In genomic region chr10:110871236-110872084, GRCh38 we compare ENCODE assay signal across 1 cellular context.
TF ChIP-seq lines count a peak whose summit lies in the region.

PDCD4 (plus strand) TSS chr10:110871928; CDS start chr10:110876028, 4,100 bp downstream.

TF ChIP-seq in GM12878, 131 proteins besides CTCF, POLR2A, EP300 and RAD21 (continued from another document):
- 0 out of 2 replicates have a peak, but pooled peaks have one; percentile 19 for TF ChIP-seq MTA2 (IDR thresholded peaks at IDR 0.05; ENCODE audit: low read depth)
- 0 out of 2 replicates have a peak, but pooled peaks have one; percentile 43 for TF ChIP-seq CBFB (IDR thresholded peaks at IDR 0.05; ENCODE audit: low read depth)
- peak in 1 of 2 experiments; percentile 27; a peak in 1 of 4 replicates for TF ChIP-seq CEBPB (IDR thresholded peaks at IDR 0.05; ENCODE audit: borderline replicate concordance in 1 of 2, low read depth in 2 of 2, low read length in 2 of 2)
- 0 out of 2 replicates have a peak, but pooled peaks have one; percentile 13 for TF ChIP-seq CHD1 (IDR thresholded peaks at IDR 0.05; ENCODE audit: low read depth, low read length)
- TF ChIP-seq IRF3 (IDR thresholded peaks at IDR 0.05), result 0 out of 2 replicates have a peak, but pooled peaks have one; percentile 50
- peak; percentile 94 for TF ChIP-seq IKZF1 (conservative IDR thresholded peaks at IDR 0.05)
- TF ChIP-seq IKZF2 (IDR thresholded peaks at IDR 0.05), result peak; percentile 93 to 94
- TF ChIP-seq EED (IDR thresholded peaks at IDR 0.05; ENCODE audit: low read depth), result peak; percentile 84
- TF ChIP-seq EGR1 (IDR thresholded peaks at IDR 0.05; ENCODE audit: borderline replicate concordance in 1 of 2, low read depth in 2 of 2, low read length in 2 of 2), result peak in 1 of 2 experiments; percentile 67; a peak in 1 of 3 replicates
- peak; percentile 97 for TF ChIP-seq HDGF (IDR thresholded peaks at IDR 0.05)
- TF ChIP-seq ELK1 (IDR thresholded peaks at IDR 0.05; ENCODE audit: low read depth, low read length), result 0 out of 2 replicates have a peak, but pooled peaks have one; percentile 32
- TF ChIP-seq REST (IDR thresholded peaks at IDR 0.05; ENCODE audit: low read depth, low read length), result 0 out of 2 replicates have a peak, but pooled peaks have one; percentile 34
- TF ChIP-seq TAF1 (IDR thresholded peaks at IDR 0.05; ENCODE audit: borderline replicate concordance, low read depth, low read length), result peak; percentile 57; the same call in 1 of the 2 replicates
- no peak for TF ChIP-seq NFIC (IDR thresholded peaks at IDR 0.05; ENCODE audit: low read depth, low read length)
- peak; percentile 59 for TF ChIP-seq NRF1 (conservative IDR thresholded peaks at IDR 0.05; ENCODE audit: low read depth, low read length)
- TF ChIP-seq SMAD5 (IDR thresholded peaks at IDR 0.05; ENCODE audit: low read depth), result peak; percentile 82
- no peak for TF ChIP-seq GATAD2B (conservative IDR thresholded peaks at IDR 0.05; ENCODE audit: low read depth)
- no peak for TF ChIP-seq ESRRA (IDR thresholded peaks at IDR 0.05; ENCODE audit: low read length)
TF ChIP-seq in GM12878: peak in this region for 29.
